In genomic region chrX:41556958-41557357, GRCh38 we compare ENCODE assay signal across 15 cellular contexts.
DNase-seq lines count a peak whose midpoint lies in the region; ATAC-seq and TF ChIP-seq lines count a peak whose summit lies in the region.
"Had no signal": no experiment of that assay in that cellular context is flagged by ENCODE, and none has a peak within 500 bp of the region (broad histone marks: within the 10 kb centered on the region; RNA-seq: fewer than 3 reads in every experiment).

No MANE protein-coding gene starts in this region.

- H3K4me2 ChIP-seq in OCI-LY7 (ENCODE audit: low read length) = peak overlapping the region; percentile 20; the same call in 1 of the 2 replicates

- H3K27me3 Mint-ChIP-seq in CD4-positive, alpha-beta memory T cell = no peaks in the 10 kb centered on the region
- H3K27me3 Mint-ChIP-seq in central memory CD8-positive, alpha-beta T cell = no peaks in the 10 kb centered on the region

- no peak overlapping the region for H3K4me3 ChIP-seq in CD4-positive, alpha-beta memory T cell (ENCODE audit: low read length in 2 of 2)
- H3K4me3 ChIP-seq in OCI-LY7 (ENCODE audit: low read depth, low read length, poor library complexity, severe bottlenecking) (no peak overlapping the region), ascending aorta (no peak overlapping the region)
- H3K4me3 ChIP-seq: body of pancreas, psoas muscle had no signal

- peaks cover 53% of the 10 kb centered on the region for H3K4me1 ChIP-seq in CD4-positive, alpha-beta memory T cell (ENCODE audit: insufficient read depth, low read length)
- H3K4me1 ChIP-seq in OCI-LY7 (ENCODE audit: insufficient read depth, low read length, poor library complexity, severe bottlenecking) (peaks cover 20% of the 10 kb centered on the region), ascending aorta (no peaks in the 10 kb centered on the region)
- H3K4me1 ChIP-seq: body of pancreas, psoas muscle had no signal

- peaks cover 9 to 27% of the 10 kb centered on the region in 2 donors for H3K36me3 Mint-ChIP-seq in CD4-positive, alpha-beta memory T cell
- no peaks in the 10 kb centered on the region for H3K36me3 Mint-ChIP-seq in central memory CD8-positive, alpha-beta T cell (ENCODE audit: insufficient read depth)

- H3K27me3 ChIP-seq in CD4-positive, alpha-beta memory T cell (ENCODE audit: insufficient read depth, low read length) = no peaks in the 10 kb centered on the region
- no peaks in the 10 kb centered on the region for H3K27me3 ChIP-seq in ascending aorta
- H3K27me3 ChIP-seq: body of pancreas had no signal

- TF ChIP-seq CTCF in OCI-LY7 (conservative IDR thresholded peaks at IDR 0.05; ENCODE audit: low read length) (no peak), ascending aorta (IDR thresholded peaks at IDR 0.05) (no peak)

- no TSS peak for BruUV-seq in OCI-LY7 (replicated peaks; lab: Mats Ljungman, UMichigan)

- H4K20me1 ChIP-seq in OCI-LY7 (ENCODE audit: insufficient read depth, low read length) = no peaks in the 10 kb centered on the region

- H3K27ac ChIP-seq in CD4-positive, alpha-beta memory T cell (ENCODE audit: low read depth, low read length) = no peak overlapping the region
- H3K27ac ChIP-seq in OCI-LY7 (ENCODE audit: low read depth, low read length, poor library complexity, severe bottlenecking) (no peak overlapping the region), ascending aorta (peak overlapping the region in 1 of 2 donors; percentile 9)
- H3K27ac ChIP-seq: body of pancreas, psoas muscle had no signal

- H3K9me2 ChIP-seq in OCI-LY7 (ENCODE audit: insufficient read depth, low read length) = no peaks in the 10 kb centered on the region

- H3K27ac Mint-ChIP-seq in CD4-positive, alpha-beta memory T cell = peak overlapping the region; percentile 32 to 87 (median 81)
- peak overlapping the region; percentile 83 for H3K27ac Mint-ChIP-seq in central memory CD8-positive, alpha-beta T cell (ENCODE audit: low read depth)
- H3K27ac Mint-ChIP-seq: WTC11 had no signal

- no peaks in the 10 kb centered on the region for H3K36me3 ChIP-seq in CD4-positive, alpha-beta memory T cell (ENCODE audit: insufficient read depth, low read length)
- H3K36me3 ChIP-seq in OCI-LY7 (ENCODE audit: insufficient read depth, low read length) = no peaks in the 10 kb centered on the region
- no peaks in the 10 kb centered on the region for H3K36me3 ChIP-seq in ascending aorta

- H3K9me3 Mint-ChIP-seq in CD4-positive, alpha-beta memory T cell = no peaks in the 10 kb centered on the region
- H3K9me3 Mint-ChIP-seq in central memory CD8-positive, alpha-beta T cell = no peaks in the 10 kb centered on the region
- H3K9me3 Mint-ChIP-seq: WTC11 had no signal

- peak; percentile 31 to 51 (median 37) for DNase-seq in CD4-positive, alpha-beta memory T cell
- DNase-seq in OCI-LY7 (ENCODE audit: low spot score) (peak; percentile 11), ascending aorta (ENCODE audit: low spot score in 2 of 2) (no peak), A172 (ENCODE audit: low spot score) (no peak)
- DNase-seq in central memory CD8-positive, alpha-beta T cell (ENCODE audit: low spot score in 2 of 2) = no peak
- DNase-seq: body of pancreas, C1 segment of cervical spinal cord, hippocampal formation, left ventricle myocardium superior, NCI-H226, psoas muscle had no signal

- H3K4me1 Mint-ChIP-seq in CD4-positive, alpha-beta memory T cell = peaks cover 22 to 46% (median 28%) of the 10 kb centered on the region in 4 donors
- peaks cover 21% of the 10 kb centered on the region for H3K4me1 Mint-ChIP-seq in central memory CD8-positive, alpha-beta T cell

- POLR2A ChIA-PET in CD4-positive, alpha-beta memory T cell (lab: Charles Lee; ENCODE audit: partially characterized antibody) = interaction anchor here (0.8 kb wide), 1 partner anchor 1387 kb away, joined by 3 read pairs; no protein-coding TSS in a partner anchor
- POLR2A ChIA-PET in OCI-LY7 (lab: Charles Lee) = no interaction called here

- peak overlapping the region in 5 of 8 donors; percentile 3 to 46 (median 35) for H3K4me3 Mint-ChIP-seq in CD4-positive, alpha-beta memory T cell
- H3K4me3 Mint-ChIP-seq in central memory CD8-positive, alpha-beta T cell = no peak overlapping the region
- H3K4me3 Mint-ChIP-seq: WTC11 had no signal

- H3K9me3 ChIP-seq in CD4-positive, alpha-beta memory T cell (ENCODE audit: control insufficient read depth in 1 of 2, low read length in 2 of 2) = no peaks in the 10 kb centered on the region
- H3K9me3 ChIP-seq in OCI-LY7 (ENCODE audit: low read length) (no peaks in the 10 kb centered on the region), ascending aorta (no peaks in the 10 kb centered on the region)
- H3K9me3 ChIP-seq: body of pancreas, psoas muscle had no signal

- H2AFZ ChIP-seq in OCI-LY7 (ENCODE audit: low read length) = no peak overlapping the region

- H3K79me2 ChIP-seq in OCI-LY7 (ENCODE audit: insufficient read depth, low read depth, low read length) = no peaks in the 10 kb centered on the region

- CTCF ChIA-PET in CD4-positive, alpha-beta memory T cell (lab: Charles Lee; ENCODE audit: partially characterized antibody) = no interaction called here
- CTCF ChIA-PET in OCI-LY7 (lab: Charles Lee; ENCODE audit: unreplicated experiment) = no interaction called here

- intact Hi-C loops in CD4-positive, alpha-beta memory T cell (cut with micrococcal nuclease) = loop anchor here (5.0 to 10.0 kb wide), 2 partner anchors 178 to 240 kb away; no protein-coding TSS in a partner anchor
- intact Hi-C loops in OCI-LY7 (cut with micrococcal nuclease; ENCODE audit: unreplicated experiment) (loop anchor here (10.0 kb wide), 1 partner anchor 282 kb away; no protein-coding TSS in a partner anchor), ascending aorta (cut with DNase I) (loop anchor here (5.0 kb wide), 4 partner anchors 150 to 535 kb away; no protein-coding TSS in a partner anchor)

- ATAC-seq in GM21576 (IDR thresholded peaks at IDR 0.05; ENCODE audit: unreplicated experiment) (peak; percentile 50), GM18907 (IDR thresholded peaks at IDR 0.05; ENCODE audit: unreplicated experiment) (no peak)
- ATAC-seq in central memory CD8-positive, alpha-beta T cell (replicated peaks; ENCODE audit: extremely low read depth, poor library complexity, severe bottlenecking) = peak; percentile 85
- ATAC-seq: body of pancreas, left ventricle myocardium superior, psoas muscle, SK-N-SH treated with all-trans-retinoic acid at 6 μM for 48 hours, WTC11 had no signal

Comparison
In these comparisons a context has a peak if more than half of its experiments do, and no peak if none do; other contexts are left out.
1. DNase-seq: peak in CD4-positive, alpha-beta memory T cell (5 of 5) and OCI-LY7 (single experiment); none in central memory CD8-positive, alpha-beta T cell (0 of 2), ascending aorta (0 of 2) and A172 (single experiment).